1 cellular context compared by ENCODE assay signal in genomic region chr20:40685349-40685748, GRCh38.
TF ChIP-seq lines count a peak whose summit lies in the region.

No MANE protein-coding gene starts in this region.

TF ChIP-seq in WTC11, 78 proteins besides CTCF, POLR2A, EP300 and RAD21 (continued from another document):
- TF ChIP-seq SP1 (CRISPR knock-in tag; conservative IDR thresholded peaks at IDR 0.05) (no peak), AFF4 (CRISPR knock-in tag; IDR thresholded peaks at IDR 0.05; ENCODE audit: borderline replicate concordance) (no peak), TP53 (CRISPR knock-in tag; IDR thresholded peaks at IDR 0.05) (no peak), ETV6 (CRISPR knock-in tag; IDR thresholded peaks at IDR 0.05) (no peak)
